ENCODE assay signal across 16 cellular contexts in genomic region chr15:35319354-35319753, GRCh38.
A peak's percentile ranks its signal among the peaks of the same experiment; 100 is the strongest.
DNase-seq lines count a peak whose midpoint lies in the region; ATAC-seq and TF ChIP-seq lines count a peak whose summit lies in the region.
"Had no signal": no experiment of that assay in that cellular context is flagged by ENCODE, and none has a peak within 500 bp of the region (broad histone marks: within the 10 kb centered on the region; RNA-seq: fewer than 3 reads in every experiment).

No MANE protein-coding gene starts in this region.

- H4K12ac ChIP-seq in trophoblast cell (ENCODE audit: low read depth, low read length), result no peak overlapping the region

- WGBS in trophoblast cell (ENCODE audit: extremely low coverage, insufficient coverage, insufficient read length), result no CpG with 5 or more reads among the region's 8 CpGs

- no peak overlapping the region for H3K4ac ChIP-seq in trophoblast cell (ENCODE audit: low read depth, low read length)

- POLR2A ChIA-PET in activated CD4-positive, alpha-beta memory T cell treated with anti-CD3 and anti-CD28 coated beads for 36 hours (lab: Charles Lee), result no interaction called here

- no peaks in the 10 kb centered on the region for H3K27me3 Mint-ChIP-seq in activated CD4-positive, alpha-beta memory T cell treated with anti-CD3 and anti-CD28 coated beads for 36 hours
- H3K27me3 Mint-ChIP-seq: B cell; CD4-positive, alpha-beta memory T cell; IgD-negative memory B cell had no signal

- H3K36me3 Mint-ChIP-seq in activated CD4-positive, alpha-beta memory T cell treated with anti-CD3 and anti-CD28 coated beads for 36 hours, result no peaks in the 10 kb centered on the region

- no peak overlapping the region for H3K9ac ChIP-seq in trophoblast cell (ENCODE audit: low read length)
- H3K9ac ChIP-seq: GM23248 had no signal

- H3K4me1 ChIP-seq in trophoblast cell (ENCODE audit: control insufficient read depth in 1 of 2, insufficient read depth in 2 of 2, low read length in 2 of 2), result peaks cover 0 to 2% of the 10 kb centered on the region in 2 experiments

- H2AK5ac ChIP-seq in trophoblast cell (ENCODE audit: low read length), result no peak overlapping the region

- H3K27me3 ChIP-seq in WERI-Rb-1 (ENCODE audit: insufficient read depth, low read depth, severe bottlenecking) (no peaks in the 10 kb centered on the region), trophoblast cell (ENCODE audit: insufficient read depth, low read length) (no peaks in the 10 kb centered on the region), H7 (ENCODE audit: control insufficient read depth, insufficient read depth, low read length) (no peaks in the 10 kb centered on the region)

- ATAC-seq in esophagus mucosa (peak; percentile 63), GM21381 (IDR thresholded peaks at IDR 0.05; ENCODE audit: unreplicated experiment) (no peak)

- no peaks in the 10 kb centered on the region for H3K9me3 Mint-ChIP-seq in activated CD4-positive, alpha-beta memory T cell treated with anti-CD3 and anti-CD28 coated beads for 36 hours

- H3K36me3 ChIP-seq in WERI-Rb-1 (no peaks in the 10 kb centered on the region), trophoblast cell (ENCODE audit: control insufficient read depth in 1 of 2, insufficient read depth in 2 of 2, low read length in 2 of 2) (no peaks in the 10 kb centered on the region), H7 (replicated peaks; ENCODE audit: control insufficient read depth, insufficient read depth, low read length) (no peaks in the 10 kb centered on the region)

- no peak overlapping the region for H4K8ac ChIP-seq in trophoblast cell (ENCODE audit: low read depth, low read length)

- H3K79me2 ChIP-seq in trophoblast cell (ENCODE audit: control insufficient read depth, insufficient read depth, low read length, poor library complexity), result no peaks in the 10 kb centered on the region

- H2BK120ac ChIP-seq in trophoblast cell (ENCODE audit: insufficient read depth, low read length, poor library complexity), result no peak overlapping the region

- H3K9me3 ChIP-seq in WERI-Rb-1 (ENCODE audit: severe bottlenecking) (no peaks in the 10 kb centered on the region), trophoblast cell (ENCODE audit: insufficient read depth, low read depth, low read length) (no peaks in the 10 kb centered on the region)

- no peak overlapping the region for H3K18ac ChIP-seq in trophoblast cell (ENCODE audit: low read length)

- no peak overlapping the region for H3K23ac ChIP-seq in trophoblast cell (ENCODE audit: low read length)

- H3K4me3 ChIP-seq in WERI-Rb-1 (ENCODE audit: low read depth, low read length) (no peak overlapping the region), trophoblast cell (ENCODE audit: low read depth, low read length) (no peak overlapping the region), H7 (ENCODE audit: insufficient read depth, low read depth, low read length) (no peak overlapping the region)
- H3K4me3 ChIP-seq: GM23248 had no signal

- intact Hi-C loops in activated CD4-positive, alpha-beta memory T cell treated with anti-CD3 and anti-CD28 coated beads for 36 hours (cut with micrococcal nuclease), result no loop called here

- CTCF ChIA-PET in activated CD4-positive, alpha-beta memory T cell treated with anti-CD3 and anti-CD28 coated beads for 36 hours (lab: Charles Lee), result no interaction called here

- H3K14ac ChIP-seq in trophoblast cell (ENCODE audit: low read length), result no peak overlapping the region

- no peaks in the 10 kb centered on the region for H3K79me1 ChIP-seq in trophoblast cell (ENCODE audit: low read length)

- H2AFZ ChIP-seq in trophoblast cell (ENCODE audit: insufficient read depth, low read length, poor library complexity), result no peak overlapping the region
- H2AFZ ChIP-seq: GM23248 had no signal

- H2BK5ac ChIP-seq in trophoblast cell (ENCODE audit: low read depth, low read length, poor library complexity), result no peak overlapping the region

- H3K27ac ChIP-seq in WERI-Rb-1, result no peak overlapping the region
- H3K27ac ChIP-seq in trophoblast cell (ENCODE audit: low read depth, low read length), result no peak overlapping the region
- H3K27ac ChIP-seq: GM23248 had no signal

- no peak overlapping the region for H2BK12ac ChIP-seq in trophoblast cell (ENCODE audit: low read length)

- DNase-seq in NCI-H69 (lab: John Stamatoyannopoulos, UW) (peak; percentile 70), WERI-Rb-1 (peak; percentile 16), trophoblast cell (peak; percentile 39 to 47), H7 (no peak)
- DNase-seq in activated CD4-positive, alpha-beta memory T cell treated with anti-CD3 and anti-CD28 coated beads for 36 hours, result no peak
- DNase-seq: C1 segment of cervical spinal cord; CD4-positive, alpha-beta memory T cell; COR-L47; DMS153; DMS79 treated with DMSO at 0.1 percent for 48 hours; EL; GM23248 had no signal

- H3K4me1 Mint-ChIP-seq in activated CD4-positive, alpha-beta memory T cell treated with anti-CD3 and anti-CD28 coated beads for 36 hours (ENCODE audit: low read depth), result no peaks in the 10 kb centered on the region
- H3K4me1 Mint-ChIP-seq: B cell; CD4-positive, alpha-beta memory T cell; IgD-negative memory B cell had no signal

- no peak overlapping the region for H3K4me2 ChIP-seq in trophoblast cell (ENCODE audit: low read length)

- no peak overlapping the region for H4K91ac ChIP-seq in trophoblast cell (ENCODE audit: low read depth, low read length)

- H3K27ac Mint-ChIP-seq in activated CD4-positive, alpha-beta memory T cell treated with anti-CD3 and anti-CD28 coated beads for 36 hours, result no peak overlapping the region
- H3K27ac Mint-ChIP-seq: B cell; CD4-positive, alpha-beta memory T cell; IgD-negative memory B cell had no signal

- TF ChIP-seq CTCF in WERI-Rb-1 (IDR thresholded peaks at IDR 0.05; ENCODE audit: low read depth, low read length), result no peak

- H3K4me3 Mint-ChIP-seq in activated CD4-positive, alpha-beta memory T cell treated with anti-CD3 and anti-CD28 coated beads for 36 hours, result no peak overlapping the region
- H3K4me3 Mint-ChIP-seq: B cell; CD4-positive, alpha-beta memory T cell; IgD-negative memory B cell had no signal

Comparison
In these comparisons a context has a peak if more than half of its experiments do, and no peak if none do; other contexts are left out.
1. DNase-seq: peak in NCI-H69 (single experiment), WERI-Rb-1 (single experiment) and trophoblast cell (2 of 2); none in activated CD4-positive, alpha-beta memory T cell treated with anti-CD3 and anti-CD28 coated beads for 36 hours (single experiment) and H7 (single experiment).